In genomic region chr12:125519026-125519651, GRCh38 we compare ENCODE assay signal across 18 cellular contexts.
"Had no signal": no experiment of that assay in that cellular context is flagged by ENCODE, and none has a peak within 500 bp of the region (broad histone marks: within the 10 kb centered on the region; RNA-seq: fewer than 3 reads in every experiment).

No MANE protein-coding gene starts in this region.

- H3K4me3 ChIP-seq: testis, tibial nerve had no signal

- ATAC-seq: foreskin keratinocyte; left lobe of liver; natural killer cell; right cardiac atrium; stimulated activated effector memory CD8-positive, alpha-beta T cell treated with anti-CD3 and anti-CD28 coated beads, Interleukin-12 subunit alpha, Interleukin-12 subunit beta, amount 100 ng/mL, for 72 hours; stimulated activated naive CD8-positive, alpha-beta T cell treated with anti-CD3 and anti-CD28 coated beads, Interleukin-15, Interleukin-2, amounts not matched to agents 100 U/mL and 50 U/mL, for 24 hours had no signal

- H3K4me1 Mint-ChIP-seq: endodermal cell; natural killer cell; neural crest cell; stimulated activated effector memory CD8-positive, alpha-beta T cell treated with anti-CD3 and anti-CD28 coated beads, Interleukin-12 subunit alpha, Interleukin-12 subunit beta, amount 100 ng/mL, for 72 hours had no signal

- H3K4me3 Mint-ChIP-seq: endodermal cell; natural killer cell; neural crest cell; stimulated activated effector memory CD8-positive, alpha-beta T cell treated with anti-CD3 and anti-CD28 coated beads, Interleukin-12 subunit alpha, Interleukin-12 subunit beta, amount 100 ng/mL, for 72 hours had no signal

- H3K27ac ChIP-seq: foreskin keratinocyte, testis, tibial nerve had no signal

- H3K27me3 ChIP-seq: foreskin keratinocyte, testis, tibial nerve had no signal

- H3K4me1 ChIP-seq: foreskin keratinocyte, testis had no signal

- H3K27ac Mint-ChIP-seq: endodermal cell; natural killer cell; progenitor cell of endocrine pancreas; stimulated activated effector memory CD8-positive, alpha-beta T cell treated with anti-CD3 and anti-CD28 coated beads, Interleukin-12 subunit alpha, Interleukin-12 subunit beta, amount 100 ng/mL, for 72 hours had no signal

- DNase-seq: cerebellar nuclear complex; dermis blood vessel endothelial cell; endodermal cell; erythroblast; foreskin keratinocyte; kidney glomerular epithelial cell; mammary epithelial cell; natural killer cell; right cardiac atrium; stimulated activated CD4-positive, alpha-beta T cell treated with anti-CD3 and anti-CD28 coated beads, Interleukin-4, amount 100 ng/mL, for 1 hour; stimulated activated CD8-positive, alpha-beta memory T cell treated with anti-CD3 and anti-CD28 coated beads, Interleukin-4, amount 100 ng/mL, for 48 hours; stimulated activated naive CD8-positive, alpha-beta T cell treated with anti-CD3 and anti-CD28 coated beads, Interleukin-15, Interleukin-2, amounts not matched to agents 100 U/mL and 50 U/mL, for 24 hours; testis had no signal

- H3K9me3 ChIP-seq: testis had no signal
